In genomic region chr1:61013189-61013952, GRCh38 we compare ENCODE assay signal across 22 cellular contexts.
DNase-seq lines count a peak whose midpoint lies in the region; ATAC-seq and TF ChIP-seq lines count a peak whose summit lies in the region.
"Had no signal": no experiment of that assay in that cellular context is flagged by ENCODE, and none has a peak within 500 bp of the region (broad histone marks: within the 10 kb centered on the region; RNA-seq: fewer than 3 reads in every experiment).

No MANE protein-coding gene starts in this region.

- H4K20me1 ChIP-seq in GM23338 (replicated peaks; ENCODE audit: insufficient read depth): no peaks in the 10 kb centered on the region

- H3K4me3 ChIP-seq in GM23338 (no peak overlapping the region), endodermal cell (ENCODE audit: low read length) (no peak overlapping the region), psoas muscle (no peak overlapping the region), tibial nerve (no peak overlapping the region)
- H3K4me3 ChIP-seq: GM12878, neural progenitor cell had no signal

- 75% methylated on average over 2 to 3 of the region's 4 CpGs for WGBS in endodermal cell (ENCODE audit: insufficient coverage in 1 of 2, insufficient read length in 1 of 2), 2 experiments
- 45 to 70% (median 63%) methylated on average over 4 of the region's 4 CpGs for WGBS in psoas muscle, 3 donors
- 77 to 84% methylated on average over 4 of the region's 4 CpGs for WGBS in tibial nerve, 2 donors

- CTCF ChIA-PET in T-cell (lab: Charles Lee): no interaction called here

- TF ChIP-seq EP300 in tibial nerve (IDR thresholded peaks at IDR 0.05): no peak

- H3K4me1 ChIP-seq in GM23338 (ENCODE audit: insufficient read depth) (peaks cover 16% of the 10 kb centered on the region), endodermal cell (ENCODE audit: control insufficient read depth, insufficient read depth, low read length) (peaks cover 9% of the 10 kb centered on the region), psoas muscle (peaks cover 10% of the 10 kb centered on the region), tibial nerve (no peaks in the 10 kb centered on the region)

- no peaks in the 10 kb centered on the region for H3K27me3 ChIP-seq in GM23338 (ENCODE audit: insufficient read depth)
- no peaks in the 10 kb centered on the region for H3K27me3 ChIP-seq in endodermal cell (ENCODE audit: control insufficient read depth, insufficient read depth, low read length, poor library complexity, severe bottlenecking)
- no peaks in the 10 kb centered on the region for H3K27me3 ChIP-seq in psoas muscle (ENCODE audit: insufficient read depth in 3 of 3, low read length in 2 of 3)
- no peaks in the 10 kb centered on the region for H3K27me3 ChIP-seq in tibial nerve
- H3K27me3 ChIP-seq: neural progenitor cell had no signal

- TF ChIP-seq CTCF in GM23338 (conservative IDR thresholded peaks at IDR 0.05; ENCODE audit: low read depth in 2 of 2): no peak
- no peak for TF ChIP-seq CTCF in endodermal cell (conservative IDR thresholded peaks at IDR 0.05)
- TF ChIP-seq CTCF in psoas muscle (IDR thresholded peaks at IDR 0.05): no peak
- TF ChIP-seq CTCF in tibial nerve (IDR thresholded peaks at IDR 0.05): no peak

- ATAC-seq in GM23338: peak; percentile 61
- ATAC-seq in psoas muscle: peak; percentile 32 to 91 (median 75)
- no peak for ATAC-seq in T-cell (replicated peaks in 1 of 4)
- ATAC-seq: activated CD8-positive, alpha-beta memory T cell treated with anti-CD3 and anti-CD28 coated beads, Interleukin-2, amount 10 ng/mL, durations not matched to agents 7 days and 5 days; activated T-cell treated with anti-CD3 and anti-CD28 coated beads, Interleukin-2, amount 50 U/mL, for 72 hours; GM12878; sciatic nerve; stimulated activated memory B cell treated with anti-CD40 and anti-IgM and Interleukin-4, amounts not matched to agents 10 μg/mL and 1 μg/mL and 100 μg/mL, for 72 hours had no signal

- H3K27me3 Mint-ChIP-seq in GM23338 (ENCODE audit: insufficient read depth, low read depth, poor library complexity) (peaks cover 5% of the 10 kb centered on the region), endodermal cell (ENCODE audit: insufficient read depth) (peaks cover 2% of the 10 kb centered on the region), T-cell (peaks cover 17 to 21% of the 10 kb centered on the region in 2 donors)

- no peaks in the 10 kb centered on the region for H3K36me3 Mint-ChIP-seq in GM23338 (ENCODE audit: low read depth)
- no peaks in the 10 kb centered on the region for H3K36me3 Mint-ChIP-seq in endodermal cell (ENCODE audit: low read depth)
- H3K36me3 Mint-ChIP-seq in T-cell: no peaks in the 10 kb centered on the region
- H3K36me3 Mint-ChIP-seq: brain; neural progenitor cell; stimulated activated memory B cell treated with anti-CD40 and anti-IgM and Interleukin-4, amounts not matched to agents 10 μg/mL and 1 μg/mL and 100 μg/mL, for 72 hours had no signal

- H3K27ac Mint-ChIP-seq in GM23338: no peak overlapping the region
- no peak overlapping the region for H3K27ac Mint-ChIP-seq in endodermal cell
- H3K27ac Mint-ChIP-seq in T-cell: no peak overlapping the region
- H3K27ac Mint-ChIP-seq: activated B cell treated with CpG ODN at 0.5 μM for 24 hours; activated CD8-positive, alpha-beta memory T cell treated with anti-CD3 and anti-CD28 coated beads, Interleukin-2, amount 10 ng/mL, durations not matched to agents 7 days and 5 days; activated T-cell treated with anti-CD3 and anti-CD28 coated beads, Interleukin-2, amount 50 U/mL, for 72 hours; HFFc6; neural progenitor cell; stimulated activated memory B cell treated with anti-CD40 and anti-IgM and Interleukin-4, amounts not matched to agents 10 μg/mL and 1 μg/mL and 100 μg/mL, for 72 hours had no signal

- H3K9me2 ChIP-seq in GM23338 (ENCODE audit: insufficient read depth): no peaks in the 10 kb centered on the region

- H3K4me3 Mint-ChIP-seq in GM23338 (no peak overlapping the region), endodermal cell (no peak overlapping the region), T-cell (no peak overlapping the region)
- H3K4me3 Mint-ChIP-seq: activated B cell treated with CpG ODN at 0.5 μM for 24 hours; activated CD8-positive, alpha-beta memory T cell treated with anti-CD3 and anti-CD28 coated beads, Interleukin-2, amount 10 ng/mL, durations not matched to agents 7 days and 5 days; activated T-cell treated with anti-CD3 and anti-CD28 coated beads, Interleukin-2, amount 50 U/mL, for 72 hours; brain; HFFc6; neural progenitor cell; stimulated activated memory B cell treated with anti-CD40 and anti-IgM and Interleukin-4, amounts not matched to agents 10 μg/mL and 1 μg/mL and 100 μg/mL, for 72 hours had no signal

- H3K36me3 ChIP-seq in GM23338 (ENCODE audit: insufficient read depth) (no peaks in the 10 kb centered on the region), endodermal cell (ENCODE audit: control insufficient read depth, insufficient read depth, low read length) (no peaks in the 10 kb centered on the region), psoas muscle (ENCODE audit: insufficient read depth in 1 of 2, low read depth in 1 of 2) (no peaks in the 10 kb centered on the region), tibial nerve (no peaks in the 10 kb centered on the region)
- H3K36me3 ChIP-seq: neural progenitor cell had no signal

- no peak for TF ChIP-seq POLR2A in tibial nerve (IDR thresholded peaks at IDR 0.05)

- H2AFZ ChIP-seq in GM23338: peak overlapping the region; percentile 43
- H2AFZ ChIP-seq: neural progenitor cell had no signal

- no peaks in the 10 kb centered on the region; the same call in 1 of the 2 replicates for H3F3A ChIP-seq in GM23338 (replicated peaks; ENCODE audit: low read depth)

- POLR2A ChIA-PET in T-cell (lab: Charles Lee): no interaction called here

- intact Hi-C loops in psoas muscle (cut with DNase I): no loop called here

- H3K4me1 Mint-ChIP-seq in GM23338 (peaks cover 16% of the 10 kb centered on the region; the same call in 2 of the 3 replicates), endodermal cell (peaks cover 8% of the 10 kb centered on the region), T-cell (peaks cover 0 to 5% (median 4%) of the 10 kb centered on the region in 3 donors)
- H3K4me1 Mint-ChIP-seq: activated B cell treated with CpG ODN at 0.5 μM for 24 hours; stimulated activated memory B cell treated with anti-CD40 and anti-IgM and Interleukin-4, amounts not matched to agents 10 μg/mL and 1 μg/mL and 100 μg/mL, for 72 hours had no signal

- H3K4me2 ChIP-seq in GM23338: no peak overlapping the region
- H3K4me2 ChIP-seq: neural progenitor cell had no signal

- H3K79me2 ChIP-seq in GM23338 (replicated peaks; ENCODE audit: insufficient read depth): no peaks in the 10 kb centered on the region

- no peak overlapping the region for H3K9ac ChIP-seq in endodermal cell (ENCODE audit: extremely low read depth, low read length, poor library complexity, severe bottlenecking)
- H3K9ac ChIP-seq: neural progenitor cell had no signal

- no peaks in the 10 kb centered on the region for H3K9me3 ChIP-seq in endodermal cell (ENCODE audit: control insufficient read depth, low read length)
- H3K9me3 ChIP-seq in psoas muscle: no peaks in the 10 kb centered on the region
- H3K9me3 ChIP-seq in tibial nerve: no peaks in the 10 kb centered on the region

- no peak overlapping the region for H3K27ac ChIP-seq in GM23338 (ENCODE audit: low read depth)
- H3K27ac ChIP-seq in endodermal cell (ENCODE audit: low read depth, low read length): no peak overlapping the region
- H3K27ac ChIP-seq in psoas muscle: no peak overlapping the region
- no peak overlapping the region for H3K27ac ChIP-seq in tibial nerve
- H3K27ac ChIP-seq: epithelial cell of prostate, neural progenitor cell had no signal

- DNase-seq in GM23338 (ENCODE audit: low spot score): no peak
- peak; percentile 41 for DNase-seq in OCI-M2 (lab: John Stamatoyannopoulos, UW; ENCODE audit: unreplicated experiment)
- DNase-seq in endodermal cell: peak; percentile 57
- no peak for DNase-seq in psoas muscle
- DNase-seq in T-cell: no peak
- DNase-seq in NCI-H1048 (lab: John Stamatoyannopoulos, UW): no peak
- DNase-seq in tibial nerve (ENCODE audit: low spot score in 2 of 2): no peak
- DNase-seq: activated B cell treated with CpG ODN at 0.5 μM for 24 hours; activated CD4-positive, alpha-beta T cell treated with anti-CD3 and anti-CD28 coated beads, Interleukin-2, amount 50 U/mL, for 1 hour; activated CD8-positive, alpha-beta memory T cell treated with anti-CD3 and anti-CD28 coated beads, Interleukin-2, amount 10 ng/mL, durations not matched to agents 7 days and 5 days; activated naive CD4-positive, alpha-beta T cell; activated T-cell treated with anti-CD3 and anti-CD28 coated beads, Interleukin-2, amount 50 U/mL, for 72 hours; HFFc6; Kasumi-1; NCI-H1694 treated with DMSO at 0.1 percent for 48 hours; stimulated activated CD4-positive, alpha-beta T cell treated with anti-CD3 and anti-CD28 coated beads, Interleukin-4, amount 100 ng/mL, for 4 hours had no signal

- no peaks in the 10 kb centered on the region; the same call in 2 of the 3 replicates for H3K9me3 Mint-ChIP-seq in GM23338
- no peaks in the 10 kb centered on the region for H3K9me3 Mint-ChIP-seq in endodermal cell
- H3K9me3 Mint-ChIP-seq in T-cell: no peaks in the 10 kb centered on the region
- H3K9me3 Mint-ChIP-seq: activated B cell treated with CpG ODN at 0.5 μM for 24 hours; activated T-cell treated with anti-CD3 and anti-CD28 coated beads, Interleukin-2, amount 50 U/mL, for 72 hours; brain; HFFc6; neural progenitor cell; stimulated activated memory B cell treated with anti-CD40 and anti-IgM and Interleukin-4, amounts not matched to agents 10 μg/mL and 1 μg/mL and 100 μg/mL, for 72 hours had no signal

Comparison
In these comparisons a context has a peak if more than half of its experiments do, and no peak if none do; other contexts are left out.
1. ATAC-seq: peak in GM23338 (single experiment) and psoas muscle (4 of 4); none in T-cell (0 of 4).
2. DNase-seq: peak in OCI-M2 (single experiment) and endodermal cell (single experiment); none in GM23338 (single experiment), psoas muscle (0 of 2), T-cell (0 of 34), NCI-H1048 (single experiment) and tibial nerve (0 of 2).